Comparison of ENCODE assay signal across 1 cellular context in genomic region chr5:14744296-14745187, GRCh38.
TF ChIP-seq lines count a peak whose summit lies in the region.

No MANE protein-coding gene starts in this region.

TF ChIP-seq in HepG2, 621 proteins besides CTCF, POLR2A, EP300 and RAD21 (continued from another document and continues in another):
- TF ChIP-seq BCLAF1 (IDR thresholded peaks at IDR 0.05), result no peak
- no peak for TF ChIP-seq ZNF598 (CRISPR knock-in tag; IDR thresholded peaks at IDR 0.05; ENCODE audit: borderline replicate concordance)
- TF ChIP-seq ZEB1 (IDR thresholded peaks at IDR 0.05; ENCODE audit: insufficient replicate concordance, low read depth), result no peak
- TF ChIP-seq ZNF280D (CRISPR knock-in tag; IDR thresholded peaks at IDR 0.05), result no peak
- TF ChIP-seq ZNF382 (CRISPR knock-in tag; IDR thresholded peaks at IDR 0.05; ENCODE audit: borderline replicate concordance), result no peak
- TF ChIP-seq NFAT5 (CRISPR knock-in tag; IDR thresholded peaks at IDR 0.05), result no peak
- no peak for TF ChIP-seq ZNF383 (CRISPR knock-in tag; IDR thresholded peaks at IDR 0.05; ENCODE audit: borderline replicate concordance)
- no peak for TF ChIP-seq ATRX (CRISPR knock-in tag; IDR thresholded peaks at IDR 0.05; ENCODE audit: borderline replicate concordance)
- TF ChIP-seq GPBP1L1 (CRISPR knock-in tag; IDR thresholded peaks at IDR 0.05), result no peak
- no peak for TF ChIP-seq RNF2 (conservative IDR thresholded peaks at IDR 0.05; ENCODE audit: low read depth)
- no peak for TF ChIP-seq ARNT (IDR thresholded peaks at IDR 0.05)
- TF ChIP-seq CREB3 (CRISPR knock-in tag; IDR thresholded peaks at IDR 0.05), result no peak
- TF ChIP-seq ZNF407 (CRISPR knock-in tag; IDR thresholded peaks at IDR 0.05; ENCODE audit: not compliant biosample characterization), result peak; percentile 36
- TF ChIP-seq DMAP1 (CRISPR knock-in tag; IDR thresholded peaks at IDR 0.05), result no peak
- TF ChIP-seq PHF21A (CRISPR knock-in tag; IDR thresholded peaks at IDR 0.05), result no peak; the same call in 1 of the 2 replicates
- no peak for TF ChIP-seq ARHGAP35 (CRISPR knock-in tag; IDR thresholded peaks at IDR 0.05; ENCODE audit: borderline replicate concordance)
- no peak for TF ChIP-seq SMYD3 (CRISPR knock-in tag; IDR thresholded peaks at IDR 0.05)
- TF ChIP-seq KDM3A (CRISPR knock-in tag; IDR thresholded peaks at IDR 0.05; ENCODE audit: low read depth), result no peak
- TF ChIP-seq KLF12 (CRISPR knock-in tag; IDR thresholded peaks at IDR 0.05; ENCODE audit: borderline replicate concordance), result no peak
- TF ChIP-seq HOXA7 (CRISPR knock-in tag; IDR thresholded peaks at IDR 0.05), result no peak
- no peak for TF ChIP-seq HOXD1 (CRISPR knock-in tag; IDR thresholded peaks at IDR 0.05)
- TF ChIP-seq NFYC (CRISPR knock-in tag; IDR thresholded peaks at IDR 0.05), result no peak
- TF ChIP-seq ETV5 (CRISPR knock-in tag; IDR thresholded peaks at IDR 0.05; ENCODE audit: borderline replicate concordance), result no peak
- no peak for TF ChIP-seq ZNF253 (CRISPR knock-in tag; IDR thresholded peaks at IDR 0.05; ENCODE audit: borderline replicate concordance)
- no peak for TF ChIP-seq ZFP41 (CRISPR knock-in tag; IDR thresholded peaks at IDR 0.05; ENCODE audit: borderline replicate concordance)
- no peak for TF ChIP-seq ZNF44 (CRISPR knock-in tag; IDR thresholded peaks at IDR 0.05)
- peak; percentile 55 for TF ChIP-seq GATAD2A (CRISPR knock-in tag; IDR thresholded peaks at IDR 0.05)
- TF ChIP-seq CEBPG (CRISPR knock-in tag; IDR thresholded peaks at IDR 0.05), result no peak
- no peak for TF ChIP-seq ZNF781 (CRISPR knock-in tag; IDR thresholded peaks at IDR 0.05; ENCODE audit: borderline replicate concordance, not compliant biosample characterization)
- TF ChIP-seq ZNF274 (CRISPR knock-in tag; IDR thresholded peaks at IDR 0.05), result 0 out of 2 replicates have a peak, but pooled peaks have one; percentile 20
- TF ChIP-seq TFE3 (CRISPR knock-in tag; IDR thresholded peaks at IDR 0.05), result no peak
- no peak for TF ChIP-seq ZNF761 (CRISPR knock-in tag; conservative IDR thresholded peaks at IDR 0.05)
- TF ChIP-seq SIN3B (IDR thresholded peaks at IDR 0.05; ENCODE audit: low read length), result no peak
- TF ChIP-seq RFXAP (CRISPR knock-in tag; IDR thresholded peaks at IDR 0.05; ENCODE audit: borderline replicate concordance), result no peak
- TF ChIP-seq GABPA (IDR thresholded peaks at IDR 0.05; ENCODE audit: low read depth, low read length), result no peak
- no peak for TF ChIP-seq GABPA (CRISPR knock-in tag; IDR thresholded peaks at IDR 0.05; ENCODE audit: low read depth)
- no peak for TF ChIP-seq ZNF124 (CRISPR knock-in tag; IDR thresholded peaks at IDR 0.05)
- no peak for TF ChIP-seq AHR (CRISPR knock-in tag; IDR thresholded peaks at IDR 0.05)
- TF ChIP-seq ZKSCAN8 (CRISPR knock-in tag; IDR thresholded peaks at IDR 0.05; ENCODE audit: borderline replicate concordance), result no peak
- no peak for TF ChIP-seq HMG20B (CRISPR knock-in tag; conservative IDR thresholded peaks at IDR 0.05)
